9 cellular contexts compared by ENCODE assay signal in the genomic region with DNA sequence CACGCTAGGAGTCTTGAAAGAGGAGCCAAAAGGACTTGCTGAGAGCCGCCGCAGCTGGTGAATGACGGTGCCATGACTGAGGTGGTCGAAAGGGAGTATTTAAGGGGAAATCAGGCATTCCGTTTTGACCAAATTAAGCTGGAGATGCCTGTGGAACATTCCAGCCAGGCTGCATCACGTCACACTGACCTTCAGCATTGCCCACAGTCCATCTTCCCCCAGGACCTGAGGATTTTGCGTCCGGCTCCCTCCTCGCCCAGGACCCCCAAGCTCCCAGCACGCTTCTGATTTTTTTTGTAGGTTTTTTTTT. TPM values are rescaled to one million over a fixed set of nuclear protein-coding genes. Genes with fewer than 3 reads are reported as not detected.
DNase-seq lines count a peak whose midpoint lies in the region; ATAC-seq and TF ChIP-seq lines count a peak whose summit lies in the region.
"Had no signal": no experiment of that assay in that cellular context is flagged by ENCODE, and none has a peak within 500 bp of the region (broad histone marks: within the 10 kb centered on the region; RNA-seq: fewer than 3 reads in every experiment).

No MANE protein-coding gene starts in this region.

- H3K9me3 ChIP-seq in left lung (no peaks in the 10 kb centered on the region), suprapubic skin (no peaks in the 10 kb centered on the region), MG63 (no peaks in the 10 kb centered on the region)

- H3K27me3 Mint-ChIP-seq in T-helper 2 cell treated with Interferon-gamma antibody and Interleukin-4, amounts not matched to agents 5 μg/mL and 100 μg/mL, for 36 hours (ENCODE audit: low read depth), result no peaks in the 10 kb centered on the region

- no peak for TF ChIP-seq EP300 in suprapubic skin (IDR thresholded peaks at IDR 0.05)

- H3K4me3 ChIP-seq in left lung (peak overlapping the region; percentile 26 to 40), suprapubic skin (peak overlapping the region; percentile 58), MG63 (no peak overlapping the region)

- H3K27ac ChIP-seq in angular gyrus (ENCODE audit: low read depth, low read length), result peak overlapping the region; percentile 78
- peak overlapping the region; percentile 72 for H3K27ac ChIP-seq in left lung
- peak overlapping the region; percentile 80 for H3K27ac ChIP-seq in suprapubic skin

- peaks cover 0 to 31% of the 10 kb centered on the region in 2 donors for H3K36me3 ChIP-seq in left lung
- H3K36me3 ChIP-seq in suprapubic skin, result peaks cover 34% of the 10 kb centered on the region
- peaks cover 45% of the 10 kb centered on the region for H3K36me3 ChIP-seq in MG63

- DNase-seq in T-helper 2 cell treated with Interferon-gamma antibody and Interleukin-4, amounts not matched to agents 5 μg/mL and 100 μg/mL, for 36 hours (ENCODE audit: low spot score), result no peak
- DNase-seq in T-helper 2 cell (no peak), left lung (no peak), suprapubic skin (ENCODE audit: low spot score in 2 of 2) (no peak), MG63 (no peak), globus pallidus (ENCODE audit: low spot score) (no peak), NCI-H2227 treated with DMSO at 0.1 percent for 48 hours (lab: John Stamatoyannopoulos, UW) (no peak)

- TF ChIP-seq CTCF in left lung (IDR thresholded peaks at IDR 0.05), result no peak
- no peak for TF ChIP-seq CTCF in suprapubic skin (IDR thresholded peaks at IDR 0.05)

- peaks cover 0 to 4% of the 10 kb centered on the region in 2 donors for H3K27me3 ChIP-seq in left lung
- no peaks in the 10 kb centered on the region for H3K27me3 ChIP-seq in suprapubic skin
- no peaks in the 10 kb centered on the region for H3K27me3 ChIP-seq in MG63

- H3K9me3 Mint-ChIP-seq in T-helper 2 cell treated with Interferon-gamma antibody and Interleukin-4, amounts not matched to agents 5 μg/mL and 100 μg/mL, for 36 hours, result no peaks in the 10 kb centered on the region

- H3K27ac Mint-ChIP-seq in T-helper 2 cell treated with Interferon-gamma antibody and Interleukin-4, amounts not matched to agents 5 μg/mL and 100 μg/mL, for 36 hours, result peak overlapping the region; percentile 82

- TF ChIP-seq POLR2A in suprapubic skin (IDR thresholded peaks at IDR 0.05), result no peak

- H3K4me1 ChIP-seq in left lung (peaks cover 8 to 23% of the 10 kb centered on the region in 2 donors), suprapubic skin (peaks cover 24% of the 10 kb centered on the region)

- peak overlapping the region; percentile 81 for H3K4me3 Mint-ChIP-seq in T-helper 2 cell treated with Interferon-gamma antibody and Interleukin-4, amounts not matched to agents 5 μg/mL and 100 μg/mL, for 36 hours

- no peak for ATAC-seq in left lung

- 41% methylated on average over 11 of the region's 11 CpGs for WGBS in suprapubic skin

- H3K4me1 Mint-ChIP-seq in T-helper 2 cell treated with Interferon-gamma antibody and Interleukin-4, amounts not matched to agents 5 μg/mL and 100 μg/mL, for 36 hours (ENCODE audit: low read depth), result peaks cover 11% of the 10 kb centered on the region

- intact Hi-C loops in left lung (cut with DNase I), result no loop called here

- H3K36me3 Mint-ChIP-seq in T-helper 2 cell treated with Interferon-gamma antibody and Interleukin-4, amounts not matched to agents 5 μg/mL and 100 μg/mL, for 36 hours (ENCODE audit: low read depth), result peaks cover 10% of the 10 kb centered on the region

RNA-seq across cellular contexts. Expression of a gene that starts 12.0 kb away (rescaled TPM):
- total RNA-seq in left lung, result 10 to 100 TPM; 49.8 to 65.9 TPM
- total RNA-seq in suprapubic skin, result 10 to 100 TPM; 54.9 to 86.5 (median 63.2) TPM
- total RNA-seq in MG63 (2014; rRNA removed; shearing (Covaris generic); ENCODE audit: low replicate concordance), result 84.7 and 163 TPM in 2 replicates

RNA-seq across cellular contexts. Expression of a gene that starts 25.8 kb away (rescaled TPM):
- total RNA-seq in left lung (under 1 TPM; 0.52 to 0.61 TPM), suprapubic skin (1 to 10 TPM; 4.2 to 4.7 (median 4.6) TPM)
- total RNA-seq in MG63 (2014; rRNA removed; shearing (Covaris generic); ENCODE audit: low replicate concordance), result 0.22 and 0.43 TPM in 2 replicates

RNA-seq across cellular contexts. Expression of a gene that starts 30.5 kb away (rescaled TPM):
- total RNA-seq in left lung (1 to 10 TPM; 4.4 to 9.5 TPM), suprapubic skin (1 to 10 TPM; 1.3 to 3.5 (median 1.6) TPM)
- not detected in 2 replicates for total RNA-seq in MG63 (2014; rRNA removed; shearing (Covaris generic); ENCODE audit: low replicate concordance)
- total RNA-seq: glomerular endothelial cell had no signal

RNA-seq across cellular contexts. Expression of a gene that starts 35.4 kb away (rescaled TPM):
- total RNA-seq in left lung (10 to 100 TPM; 21.5 to 33.8 TPM), suprapubic skin (10 to 100 TPM; 24.5 to 53.4 (median 40.1) TPM)
- total RNA-seq in MG63 (2014; rRNA removed; shearing (Covaris generic); ENCODE audit: low replicate concordance), result 86.6 and 138 TPM in 2 replicates
